In genomic region chr16:88523381-88524159, GRCh38 we compare ENCODE assay signal across 23 cellular contexts. TPM values are rescaled to one million over a fixed set of nuclear protein-coding genes. Genes with fewer than 3 reads are reported as not detected.
A peak's percentile ranks its signal among the peaks of the same experiment; 100 is the strongest.
DNase-seq lines count a peak whose midpoint lies in the region; ATAC-seq and TF ChIP-seq lines count a peak whose summit lies in the region.
"Had no signal": no experiment of that assay in that cellular context is flagged by ENCODE, and none has a peak within 500 bp of the region (broad histone marks: within the 10 kb centered on the region; RNA-seq: fewer than 3 reads in every experiment).

No MANE protein-coding gene starts in this region.

- no peak overlapping the region for H3K4me3 Mint-ChIP-seq in central memory CD8-positive, alpha-beta T cell
- H3K4me3 Mint-ChIP-seq in neural crest cell, result peak overlapping the region; percentile 80
- H3K4me3 Mint-ChIP-seq: B cell, T-cell had no signal

- no peak for ATAC-seq in central memory CD8-positive, alpha-beta T cell (replicated peaks; ENCODE audit: extremely low read depth, poor library complexity, severe bottlenecking)
- no peak for ATAC-seq in GM18867 (IDR thresholded peaks at IDR 0.05; ENCODE audit: unreplicated experiment)
- ATAC-seq: Right ventricle myocardium inferior, T-cell had no signal

- H3K9me3 Mint-ChIP-seq in central memory CD8-positive, alpha-beta T cell, result no peaks in the 10 kb centered on the region
- H3K9me3 Mint-ChIP-seq in neural crest cell, result peaks cover 5% of the 10 kb centered on the region

- H3K27ac Mint-ChIP-seq in central memory CD8-positive, alpha-beta T cell (ENCODE audit: low read depth), result peak overlapping the region; percentile 53
- H3K27ac Mint-ChIP-seq in neural crest cell (ENCODE audit: unreplicated experiment), result no peak overlapping the region
- H3K27ac Mint-ChIP-seq: B cell had no signal

- peaks cover 64% of the 10 kb centered on the region for H3K4me1 ChIP-seq in BLaER1
- H3K4me1 ChIP-seq in BLaER1 treated with 17β-estradiol and CSF1 and Interleukin-3, amounts not matched to agents 10 nM and 100 nM, result peaks cover 15 to 67% (median 50%) of the 10 kb centered on the region in 10 experiments

- no peak overlapping the region for H3K9ac ChIP-seq in BLaER1
- 0 out of 22 replicates have a peak overlapping the region, but pooled peaks of 5 of the 11 experiments have one; percentile 1 to 19 (median 9) for H3K9ac ChIP-seq in BLaER1 treated with 17β-estradiol and CSF1 and Interleukin-3, amounts not matched to agents 10 nM and 100 nM

- no peaks in the 10 kb centered on the region for H3K27me3 ChIP-seq in BLaER1
- H3K27me3 ChIP-seq in BLaER1 treated with 17β-estradiol and CSF1 and Interleukin-3, amounts not matched to agents 10 nM and 100 nM, result no peaks in the 10 kb centered on the region
- H3K27me3 ChIP-seq: SJSA1 had no signal

- DNase-seq in central memory CD8-positive, alpha-beta T cell (ENCODE audit: low spot score in 2 of 2), result no peak
- DNase-seq in neural crest cell (ENCODE audit: low read depth, low spot score), result no peak
- no peak for DNase-seq in LoVo (ENCODE audit: low spot score)
- DNase-seq in G401 (ENCODE audit: low spot score), result no peak
- DNase-seq: Calu3; MV-4-11; NCI-H1105; NCI-H1436 treated with DMSO at 0.1 percent for 48 hours; NCI-H1930; NCI-H2107; NCI-H446; NCI-H524 treated with DMSO at 0.1 percent for 48 hours; NCI-H82; NK-92 treated with Interleukin-12 subunit alpha and Interleukin-12 subunit beta, amount 100 ng/mL, for 24 hours; PC-9; T-cell had no signal

- H3K9me3 ChIP-seq in BLaER1, result no peaks in the 10 kb centered on the region
- H3K9me3 ChIP-seq in BLaER1 treated with 17β-estradiol and CSF1 and Interleukin-3, amounts not matched to agents 10 nM and 100 nM (replicated peaks in 1 of 11), result no peaks in the 10 kb centered on the region
- H3K9me3 ChIP-seq: SJSA1 had no signal

- H3K36me3 ChIP-seq in BLaER1, result peaks cover 21% of the 10 kb centered on the region
- H3K36me3 ChIP-seq in BLaER1 treated with 17β-estradiol and CSF1 and Interleukin-3, amounts not matched to agents 10 nM and 100 nM, result peaks cover 0 to 9% (median 0%) of the 10 kb centered on the region in 11 experiments; a peak in 4 of 22 replicates
- H3K36me3 ChIP-seq: SJSA1 had no signal

- peaks cover 9% of the 10 kb centered on the region for H3K4me1 Mint-ChIP-seq in central memory CD8-positive, alpha-beta T cell
- H3K4me1 Mint-ChIP-seq in neural crest cell, result peaks cover 17% of the 10 kb centered on the region

- H3K27ac ChIP-seq in BLaER1, result no peak overlapping the region
- H3K27ac ChIP-seq in BLaER1 treated with 17β-estradiol and CSF1 and Interleukin-3, amounts not matched to agents 10 nM and 100 nM, result no peak overlapping the region
- H3K27ac ChIP-seq: HL-60, PC-9, SJSA1 had no signal

- H3K4me2 ChIP-seq in BLaER1, result peak overlapping the region; percentile 48
- H3K4me2 ChIP-seq in BLaER1 treated with 17β-estradiol and CSF1 and Interleukin-3, amounts not matched to agents 10 nM and 100 nM, result peak overlapping the region in 8 of 11 experiments; percentile 9 to 47 (median 26); a peak in 8 of 22 replicates
- H3K4me2 ChIP-seq: PC-9 had no signal

- peaks cover 23% of the 10 kb centered on the region for H3K36me3 Mint-ChIP-seq in central memory CD8-positive, alpha-beta T cell (ENCODE audit: insufficient read depth)
- peaks cover 2% of the 10 kb centered on the region for H3K36me3 Mint-ChIP-seq in neural crest cell (ENCODE audit: low read depth)

- no peak for TF ChIP-seq CTCF in neural crest cell (conservative IDR thresholded peaks at IDR 0.05)

- no peaks in the 10 kb centered on the region for H3K27me3 Mint-ChIP-seq in central memory CD8-positive, alpha-beta T cell
- H3K27me3 Mint-ChIP-seq in neural crest cell (ENCODE audit: low read depth), result no peaks in the 10 kb centered on the region
- H3K27me3 Mint-ChIP-seq: B cell, T-cell had no signal

- in situ Hi-C loops in G401 (cut with HindIII; ENCODE audit: low sequenced_read_pairs), result no loop called here

- H3K4me3 ChIP-seq in BLaER1, result no peak overlapping the region
- no peak overlapping the region for H3K4me3 ChIP-seq in BLaER1 treated with 17β-estradiol and CSF1 and Interleukin-3, amounts not matched to agents 10 nM and 100 nM
- H3K4me3 ChIP-seq: PC-9, SJSA1 had no signal

- peaks cover 62% of the 10 kb centered on the region for H4K20me1 ChIP-seq in BLaER1
- peaks cover 0 to 74% (median 38%) of the 10 kb centered on the region in 11 experiments; a peak in 17 of 22 replicates for H4K20me1 ChIP-seq in BLaER1 treated with 17β-estradiol and CSF1 and Interleukin-3, amounts not matched to agents 10 nM and 100 nM

RNA-seq across cellular contexts. Expression of gene ZC3H18, which starts 46.6 kb away (rescaled TPM):
- 88.5 and 90.4 TPM in 2 replicates for total RNA-seq in neural crest cell
- total RNA-seq in G401 (2014; rRNA removed; shearing (Covaris generic)), result 25.8 and 48.9 TPM in 2 replicates
